In genomic region chr7:145360511-145361100, GRCh38 we compare ENCODE assay signal across 15 cellular contexts.
DNase-seq lines count a peak whose midpoint lies in the region; ATAC-seq, FAIRE-seq and TF ChIP-seq lines count a peak whose summit lies in the region.
"Had no signal": no experiment of that assay in that cellular context is flagged by ENCODE, and none has a peak within 500 bp of the region (broad histone marks: within the 10 kb centered on the region; RNA-seq: fewer than 3 reads in every experiment).

No MANE protein-coding gene starts in this region.

- peak; percentile 31 for DNase-seq in NCI-H2227 (lab: John Stamatoyannopoulos, UW; ENCODE audit: unreplicated experiment)
- DNase-seq in NCI-H2227 treated with DMSO at 0.1 percent for 48 hours (lab: John Stamatoyannopoulos, UW) = no peak
- peak; percentile 58 for DNase-seq in natural killer cell treated with Interleukin-12 subunit alpha and Interleukin-12 subunit beta and Interleukin-15 and Interleukin-18, amount 100 ng/mL, for 72 hours (ENCODE audit: low spot score)
- no peak for DNase-seq in natural killer cell
- peak; percentile 52 for DNase-seq in kidney
- no peak for DNase-seq in upper lobe of right lung
- no peak for DNase-seq in foreskin melanocyte
- DNase-seq: ACHN; CD4-positive, CD25-positive, alpha-beta regulatory T cell; DMS79; H7 had no signal

- H3K36me3 ChIP-seq in kidney (ENCODE audit: control insufficient read depth in 1 of 2, insufficient read depth in 2 of 2, low read length in 2 of 2) (no peaks in the 10 kb centered on the region), upper lobe of right lung (no peaks in the 10 kb centered on the region)
- H3K36me3 ChIP-seq: BLaER1 treated with 17β-estradiol and CSF1 and Interleukin-3, amounts not matched to agents 10 nM and 100 nM had no signal

- no peak overlapping the region for H3K27ac ChIP-seq in kidney (ENCODE audit: low read depth in 2 of 2, low read length in 2 of 2)
- no peak overlapping the region for H3K27ac ChIP-seq in upper lobe of right lung
- H3K27ac ChIP-seq: BLaER1 treated with 17β-estradiol and CSF1 and Interleukin-3, amounts not matched to agents 10 nM and 100 nM had no signal

- peaks cover 18% of the 10 kb centered on the region for H3K9me3 Mint-ChIP-seq in natural killer cell treated with Interleukin-12 subunit alpha and Interleukin-12 subunit beta and Interleukin-15 and Interleukin-18, amount 100 ng/mL, for 72 hours
- peaks cover 16 to 23% of the 10 kb centered on the region in 2 donors for H3K9me3 Mint-ChIP-seq in natural killer cell

- no peak overlapping the region for H3K4me3 Mint-ChIP-seq in natural killer cell treated with Interleukin-12 subunit alpha and Interleukin-12 subunit beta and Interleukin-15 and Interleukin-18, amount 100 ng/mL, for 72 hours
- H3K4me3 Mint-ChIP-seq in natural killer cell = no peak overlapping the region
- H3K4me3 Mint-ChIP-seq: CD4-positive, CD25-positive, alpha-beta regulatory T cell; GM23338 had no signal

- no peak overlapping the region for H3K4me3 ChIP-seq in kidney (ENCODE audit: low read length in 2 of 2)
- no peak overlapping the region for H3K4me3 ChIP-seq in upper lobe of right lung
- H3K4me3 ChIP-seq: BLaER1 treated with 17β-estradiol and CSF1 and Interleukin-3, amounts not matched to agents 10 nM and 100 nM; GM23338 had no signal

- H3K27me3 Mint-ChIP-seq in natural killer cell treated with Interleukin-12 subunit alpha and Interleukin-12 subunit beta and Interleukin-15 and Interleukin-18, amount 100 ng/mL, for 72 hours = no peaks in the 10 kb centered on the region
- H3K27me3 Mint-ChIP-seq in natural killer cell (ENCODE audit: low read depth in 2 of 2) = no peaks in the 10 kb centered on the region
- H3K27me3 Mint-ChIP-seq: CD4-positive, CD25-positive, alpha-beta regulatory T cell had no signal

- no peak for ATAC-seq in natural killer cell treated with Interleukin-12 subunit alpha and Interleukin-12 subunit beta and Interleukin-15 and Interleukin-18, amount 100 ng/mL, for 72 hours
- no peak for ATAC-seq in natural killer cell
- ATAC-seq in upper lobe of right lung = peak; percentile 50
- no peak for ATAC-seq in HG03175 (IDR thresholded peaks at IDR 0.05; ENCODE audit: unreplicated experiment)
- ATAC-seq: GM23338 had no signal

- H3K9me3 ChIP-seq in kidney (ENCODE audit: control insufficient read depth in 1 of 2, low read length in 2 of 2) (no peaks in the 10 kb centered on the region), upper lobe of right lung (no peaks in the 10 kb centered on the region)

- no peak for FAIRE-seq in kidney (lab: Jason Lieb, UNC)
- FAIRE-seq: GM12891 had no signal

- H3K9ac ChIP-seq in kidney (ENCODE audit: low read length in 2 of 2) = no peak overlapping the region
- H3K9ac ChIP-seq: BLaER1 treated with 17β-estradiol and CSF1 and Interleukin-3, amounts not matched to agents 10 nM and 100 nM had no signal

- no peak overlapping the region for H3K27ac Mint-ChIP-seq in natural killer cell treated with Interleukin-12 subunit alpha and Interleukin-12 subunit beta and Interleukin-15 and Interleukin-18, amount 100 ng/mL, for 72 hours
- H3K27ac Mint-ChIP-seq in natural killer cell = no peak overlapping the region
- H3K27ac Mint-ChIP-seq: CD4-positive, CD25-positive, alpha-beta regulatory T cell; GM23338 had no signal

- no peaks in the 10 kb centered on the region for H3K4me1 Mint-ChIP-seq in natural killer cell treated with Interleukin-12 subunit alpha and Interleukin-12 subunit beta and Interleukin-15 and Interleukin-18, amount 100 ng/mL, for 72 hours (ENCODE audit: low read depth in 2 of 2)
- no peaks in the 10 kb centered on the region for H3K4me1 Mint-ChIP-seq in natural killer cell
- H3K4me1 Mint-ChIP-seq: CD4-positive, CD25-positive, alpha-beta regulatory T cell; GM23338 had no signal

- TF ChIP-seq CTCF in natural killer cell (IDR thresholded peaks at IDR 0.05) = no peak
- TF ChIP-seq CTCF in kidney (IDR thresholded peaks at IDR 0.05; ENCODE audit: borderline replicate concordance, extremely low read depth, insufficient read depth) = no peak
- TF ChIP-seq CTCF in upper lobe of right lung (IDR thresholded peaks at IDR 0.05) = no peak

- no peaks in the 10 kb centered on the region for H3K27me3 ChIP-seq in upper lobe of right lung
- H3K27me3 ChIP-seq: BLaER1 treated with 17β-estradiol and CSF1 and Interleukin-3, amounts not matched to agents 10 nM and 100 nM had no signal

- intact Hi-C loops in natural killer cell (cut with micrococcal nuclease) = no loop called here
- intact Hi-C loops in kidney (cut with DNase I) = no loop called here
- intact Hi-C loops in upper lobe of right lung (cut with DNase I) = no loop called here

- no peaks in the 10 kb centered on the region for H3K4me1 ChIP-seq in kidney (ENCODE audit: control insufficient read depth in 1 of 2, insufficient read depth in 1 of 2, low read depth in 1 of 2, low read length in 2 of 2)
- no peaks in the 10 kb centered on the region for H3K4me1 ChIP-seq in upper lobe of right lung
- H3K4me1 ChIP-seq: BLaER1 treated with 17β-estradiol and CSF1 and Interleukin-3, amounts not matched to agents 10 nM and 100 nM had no signal

- no peaks in the 10 kb centered on the region for H3K36me3 Mint-ChIP-seq in natural killer cell treated with Interleukin-12 subunit alpha and Interleukin-12 subunit beta and Interleukin-15 and Interleukin-18, amount 100 ng/mL, for 72 hours
- peaks cover 6% of the 10 kb centered on the region for H3K36me3 Mint-ChIP-seq in natural killer cell
- H3K36me3 Mint-ChIP-seq: CD4-positive, CD25-positive, alpha-beta regulatory T cell had no signal

Comparison
In these comparisons a context has a peak if more than half of its experiments do, and no peak if none do; other contexts are left out.
1. DNase-seq: peak in NCI-H2227 (single experiment), natural killer cell treated with Interleukin-12 subunit alpha and Interleukin-12 subunit beta and Interleukin-15 and Interleukin-18, amount 100 ng/mL, for 72 hours (single experiment) and kidney (single experiment); none in NCI-H2227 treated with DMSO at 0.1 percent for 48 hours (single experiment), natural killer cell (single experiment), upper lobe of right lung (single experiment) and foreskin melanocyte (single experiment).